Comparison of ENCODE assay signal across 2 cellular contexts in genomic region chr12:12786716-12787601, GRCh38.
TF ChIP-seq lines count a peak whose summit lies in the region.

No MANE protein-coding gene starts in this region.

TF ChIP-seq in HEK293, 187 proteins besides CTCF, POLR2A, EP300 and RAD21 (continued from another document and continues in another):
- TF ChIP-seq ZBTB10 (tag by site-specific recombination; IDR thresholded peaks at IDR 0.05) (0 out of 2 replicates have a peak, but pooled peaks have one; percentile 24), ZNF148 (tag by site-specific recombination; IDR thresholded peaks at IDR 0.05; ENCODE audit: borderline replicate concordance) (no peak), ZNF23 (tag by site-specific recombination; IDR thresholded peaks at IDR 0.05; ENCODE audit: borderline replicate concordance) (no peak), ZNF174 (tag by site-specific recombination; IDR thresholded peaks at IDR 0.05) (no peak), ZSCAN16 (tag by site-specific recombination; IDR thresholded peaks at IDR 0.05) (no peak), ZNF747 (tag by site-specific recombination; IDR thresholded peaks at IDR 0.05) (no peak), PRDM4 (tag by site-specific recombination; IDR thresholded peaks at IDR 0.05) (no peak), ZSCAN4 (tag by site-specific recombination; IDR thresholded peaks at IDR 0.05) (no peak), SALL2 (tag by site-specific recombination; IDR thresholded peaks at IDR 0.05; ENCODE audit: borderline replicate concordance) (no peak), YY1 (tag by site-specific recombination; IDR thresholded peaks at IDR 0.05) (peak; percentile 74), KLF8 (tag by site-specific recombination; IDR thresholded peaks at IDR 0.05) (no peak), ZNF530 (tag by site-specific recombination; IDR thresholded peaks at IDR 0.05; ENCODE audit: low read depth) (no peak)

TF ChIP-seq in K562, 482 proteins besides CTCF, POLR2A, EP300 and RAD21 (continued from another document):
- TF ChIP-seq PREB (CRISPR knock-in tag; IDR thresholded peaks at IDR 0.05) (no peak), ZFX (CRISPR knock-in tag; IDR thresholded peaks at IDR 0.05) (peak; percentile 87), PHF8 (IDR thresholded peaks at IDR 0.05; ENCODE audit: borderline replicate concordance, low read length) (peak; percentile 93; the same call in 1 of the 2 replicates), ZBTB1 (CRISPR knock-in tag; IDR thresholded peaks at IDR 0.05; ENCODE audit: borderline replicate concordance, low read depth) (peak; percentile 66; the same call in 1 of the 2 replicates), HMGN3 (IDR thresholded peaks at IDR 0.05; ENCODE audit: borderline replicate concordance, extremely low read depth, insufficient read length, low read depth, low read length) (no peak), ZNF282 (CRISPR knock-in tag; IDR thresholded peaks at IDR 0.05) (0 out of 2 replicates have a peak, but pooled peaks have one; percentile 60), HMGXB4 (CRISPR knock-in tag; IDR thresholded peaks at IDR 0.05) (0 out of 2 replicates have a peak, but pooled peaks have one; percentile 57), HDGF (IDR thresholded peaks at IDR 0.05) (no peak), GTF2E2 (tag; IDR thresholded peaks at IDR 0.05) (no peak), EP400 (IDR thresholded peaks at IDR 0.05) (peak; percentile 87), FIP1L1 (IDR thresholded peaks at IDR 0.05; ENCODE audit: low read depth, low read length, poor library complexity, severe bottlenecking) (no peak), ZBTB2 (IDR thresholded peaks at IDR 0.05) (peak; percentile 40; the same call in 1 of the 2 replicates), SREBF1 (IDR thresholded peaks at IDR 0.05; ENCODE audit: borderline replicate concordance, low read depth, low read length) (no peak), ZNF431 (CRISPR knock-in tag; IDR thresholded peaks at IDR 0.05) (peak; percentile 80), MGA (IDR thresholded peaks at IDR 0.05) (peak; percentile 93), KLF10 (CRISPR knock-in tag; IDR thresholded peaks at IDR 0.05) (no peak), CTBP1 (IDR thresholded peaks at IDR 0.05; ENCODE audit: borderline replicate concordance) (0 out of 2 replicates have a peak, but pooled peaks have one; percentile 38), EGR1 (conservative IDR thresholded peaks at IDR 0.05) (no peak), TBP (optimal IDR thresholded peaks at IDR 0.05; ENCODE audit: low read depth, low read length) (peak; percentile 62), BHLHE40 (IDR thresholded peaks at IDR 0.05; ENCODE audit: low read length) (0 out of 2 replicates have a peak, but pooled peaks have one; percentile 5), POLR2G (IDR thresholded peaks at IDR 0.05; ENCODE audit: low read depth, low read length) (peak; percentile 94), TFAP4 (CRISPR knock-in tag; IDR thresholded peaks at IDR 0.05; ENCODE audit: borderline replicate concordance) (peak; percentile 62; the same call in 1 of the 2 replicates), ZNF780A (CRISPR knock-in tag; IDR thresholded peaks at IDR 0.05) (no peak), POLR2B (IDR thresholded peaks at IDR 0.05; ENCODE audit: low read depth, partially characterized antibody) (peak; percentile 67), SMARCA4 (IDR thresholded peaks at IDR 0.05) (0 out of 2 replicates have a peak, but pooled peaks have one; percentile 29), ZNF253 (CRISPR knock-in tag; conservative IDR thresholded peaks at IDR 0.05) (no peak), CREB3L1 (IDR thresholded peaks at IDR 0.05; ENCODE audit: borderline replicate concordance, low read depth) (peak; percentile 95), HDAC3 (IDR thresholded peaks at IDR 0.05; ENCODE audit: borderline replicate concordance, partially characterized antibody) (no peak), ZFP91 (CRISPR knock-in tag; IDR thresholded peaks at IDR 0.05) (no peak), POLR2AphosphoS5 (IDR thresholded peaks at IDR 0.05; ENCODE audit: control insufficient read depth, insufficient read depth, low read depth, low read length) (peak; percentile 53), GABPB1 (CRISPR knock-in tag; IDR thresholded peaks at IDR 0.05) (0 out of 2 replicates have a peak, but pooled peaks have one; percentile 27), POLR2H (tag; IDR thresholded peaks at IDR 0.05; ENCODE audit: low read depth) (peak; percentile 59)
